8 cellular contexts compared by ENCODE assay signal in the genomic region with DNA sequence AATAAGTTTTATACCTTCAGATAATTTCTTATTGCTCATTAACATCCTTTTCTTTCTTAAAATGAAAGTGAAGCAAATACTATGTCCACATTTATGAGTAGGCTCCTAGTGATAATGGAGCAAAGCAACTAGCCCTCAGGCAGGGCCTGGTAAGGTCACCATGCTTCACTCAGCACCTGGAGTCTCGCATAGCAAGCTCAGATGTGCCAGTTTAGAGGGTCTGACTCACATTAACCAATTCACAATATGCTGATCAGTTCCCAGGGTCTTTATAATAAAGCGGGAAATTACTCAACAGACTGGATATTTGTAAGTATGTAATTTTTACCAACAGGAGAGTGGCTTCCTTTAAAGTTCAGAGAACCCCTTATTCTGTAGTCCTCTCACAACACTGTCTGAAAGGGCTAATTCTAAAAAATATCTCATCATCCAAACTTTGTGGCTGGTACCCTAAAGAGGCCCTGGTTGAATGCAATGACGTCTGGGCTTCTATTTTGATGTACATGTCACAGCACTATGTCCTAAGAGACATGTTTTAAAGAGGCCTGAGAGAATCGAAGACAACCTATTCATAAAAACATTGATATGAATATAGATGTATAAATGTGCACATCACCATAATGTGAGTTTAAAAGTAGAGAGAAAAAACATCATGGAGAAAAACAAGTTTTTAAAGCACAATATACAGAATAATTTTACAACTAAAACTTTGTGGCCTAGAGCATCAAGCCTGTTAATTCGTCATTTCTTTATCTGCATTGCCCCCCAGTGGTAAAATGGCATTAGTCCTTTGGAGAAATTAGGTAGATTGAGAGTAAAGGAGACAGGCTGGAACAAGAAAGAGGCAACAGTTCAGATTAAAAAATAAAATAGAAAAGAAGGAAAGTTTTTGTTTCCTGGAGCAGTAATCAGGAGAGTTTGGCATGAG. TPM values are rescaled to one million over a fixed set of nuclear protein-coding genes. Genes with fewer than 3 reads are reported as not detected.
DNase-seq lines count a peak whose midpoint lies in the region; ATAC-seq and TF ChIP-seq lines count a peak whose summit lies in the region.

No MANE protein-coding gene starts in this region.

- 53 to 61% methylated on average over 5 of the region's 5 CpGs for WGBS in heart right ventricle, 2 donors
- WGBS in right cardiac atrium: 57% methylated on average over 5 of the region's 5 CpGs

- peak in 7 of 9 donors; percentile 28 to 62 (median 42) for TF ChIP-seq CTCF in heart right ventricle (IDR thresholded peaks at IDR 0.05)

- intact Hi-C loops in heart right ventricle (cut with DNase I) (loop anchor here in 3 of 10 donors (5.0 to 10.0 kb wide), 2 partner anchors 672 to 674 kb away; no protein-coding TSS in a partner anchor), right cardiac atrium (cut with DNase I) (loop anchor here in 1 of 4 donors (10.0 kb wide), 1 partner anchor 672 kb away; no protein-coding TSS in a partner anchor)

- H3K4me3 ChIP-seq in heart right ventricle: no peak overlapping the region
- no peak overlapping the region for H3K4me3 ChIP-seq in right cardiac atrium (ENCODE audit: low read length)

- H3K36me3 ChIP-seq in heart right ventricle: no peaks in the 10 kb centered on the region

- ATAC-seq in heart right ventricle (peak in 1 of 8 donors; percentile 46), right cardiac atrium (no peak), HG02759 (IDR thresholded peaks at IDR 0.05; ENCODE audit: unreplicated experiment) (peak; percentile 69), HG03342 (IDR thresholded peaks at IDR 0.05; ENCODE audit: unreplicated experiment) (no peak)

- H3K27ac ChIP-seq in heart right ventricle (no peak overlapping the region), right cardiac atrium (ENCODE audit: low read length) (no peak overlapping the region)

- H3K4me1 ChIP-seq in heart right ventricle: peaks cover 0 to 7% (median 0%) of the 10 kb centered on the region in 9 donors
- H3K4me1 ChIP-seq in right cardiac atrium (ENCODE audit: control insufficient read depth, insufficient read depth, low read length): no peaks in the 10 kb centered on the region

- H3K27me3 ChIP-seq in heart right ventricle: no peaks in the 10 kb centered on the region
- no peaks in the 10 kb centered on the region for H3K27me3 ChIP-seq in right cardiac atrium (ENCODE audit: control insufficient read depth, insufficient read depth)

- H3K9me3 ChIP-seq in heart right ventricle: no peaks in the 10 kb centered on the region
- H3K9me3 ChIP-seq in right cardiac atrium (ENCODE audit: control insufficient read depth, low read length): no peaks in the 10 kb centered on the region

- no peak for DNase-seq in heart right ventricle
- no peak for DNase-seq in right cardiac atrium
- peak; percentile 15 for DNase-seq in NCI-H774 (lab: John Stamatoyannopoulos, UW)
- peak; percentile 8 for DNase-seq in amniotic stem cell (lab: John Stamatoyannopoulos, UW)
- peak; percentile 46 for DNase-seq in kidney glomerular epithelial cell (lab: John Stamatoyannopoulos, UW)
- no peak for DNase-seq in activated effector memory CD4-positive, alpha-beta T cell treated with anti-CD3 and anti-CD28 coated beads, Interleukin-2, amount 50 U/mL, for 16 hours

RNA-seq across cellular contexts. Expression of a gene that starts 44.3 kb away (rescaled TPM):
- total RNA-seq in heart right ventricle (not detected), right cardiac atrium (not detected)
- polyA plus RNA-seq in heart right ventricle (not detected), right cardiac atrium (not detected)

Comparison
In these comparisons a context has a peak if more than half of its experiments do, and no peak if none do; other contexts are left out.
1. DNase-seq: peak in NCI-H774 (single experiment), amniotic stem cell (single experiment) and kidney glomerular epithelial cell (single experiment); none in heart right ventricle (0 of 2), right cardiac atrium (0 of 3) and activated effector memory CD4-positive, alpha-beta T cell treated with anti-CD3 and anti-CD28 coated beads, Interleukin-2, amount 50 U/mL, for 16 hours (single experiment).